In genomic region chr1:224435999-224436398, GRCh38 we compare ENCODE assay signal across 7 cellular contexts. TPM values are rescaled to one million over a fixed set of nuclear protein-coding genes. Genes with fewer than 3 reads are reported as not detected.
DNase-seq lines count a peak whose midpoint lies in the region; ATAC-seq and TF ChIP-seq lines count a peak whose summit lies in the region.

No MANE protein-coding gene starts in this region.

- TF ChIP-seq POLR2A in HCT116 (IDR thresholded peaks at IDR 0.05; ENCODE audit: borderline replicate concordance, extremely low read depth, insufficient read depth, insufficient read length), result no peak

- no peaks in the 10 kb centered on the region for H3K9me2 ChIP-seq in HCT116 (ENCODE audit: insufficient read depth)

- H3K4me3 ChIP-seq in HCT116 (replicated peaks in 1 of 2; ENCODE audit: low read depth in 1 of 2, low read length in 2 of 2), result peak overlapping the region; percentile 87 to 93
- peak overlapping the region; percentile 57 for H3K4me3 ChIP-seq in RWPE2 (ENCODE audit: severe bottlenecking)
- H3K4me3 ChIP-seq in skin epidermis, result peak overlapping the region in 3 of 7 experiments; percentile 84 to 87 (median 85)
- no peak overlapping the region for H3K4me3 ChIP-seq in HAP-1

- BruUV-seq in HCT116 (replicated peaks; lab: Mats Ljungman, UMichigan), result no TSS peak

- DNase-seq in HCT116 (ENCODE audit: low read depth, low spot score) (no peak), RWPE2 (ENCODE audit: low spot score) (no peak), HAP-1 (ENCODE audit: low spot score in 2 of 2) (no peak)
- DNase-seq in activated CD4-positive, CD25-positive, alpha-beta regulatory T cell (lab: John Stamatoyannopoulos, UW), result no peak
- no peak for DNase-seq in effector CD8-positive, alpha-beta T cell (lab: John Stamatoyannopoulos, UW)

- intact Hi-C loops in HCT116 (cut with micrococcal nuclease), result loop anchor here (10.0 kb wide), 1 partner anchor 489 kb away; the partner anchor contains the start of gene DNAH14

- RAD21 ChIA-PET in HCT116 (lab: Charles Lee; ENCODE audit: low non-redundant PET in 1 of 2, low total read pairs in 2 of 2, uncharacterized antibody in 2 of 2, unreplicated experiment in 2 of 2), result interaction anchor here in 1 of 2 experiments (0.6 kb wide), 1 partner anchor 59 kb away, joined by 3 read pairs; no protein-coding TSS in a partner anchor

- no peaks in the 10 kb centered on the region for H3K27me3 ChIP-seq in HCT116 (ENCODE audit: insufficient read depth, low read length)
- H3K27me3 ChIP-seq in RWPE2 (ENCODE audit: insufficient read depth, poor library complexity, severe bottlenecking), result no peaks in the 10 kb centered on the region
- H3K27me3 ChIP-seq in HAP-1 (ENCODE audit: low read depth), result no peaks in the 10 kb centered on the region

- no peak overlapping the region for H2AFZ ChIP-seq in HCT116 (ENCODE audit: low read depth, low read length, poor library complexity, severe bottlenecking)

- H3K9me3 ChIP-seq in HCT116 (ENCODE audit: control insufficient read depth in 1 of 2, insufficient read depth in 1 of 2, low read depth in 1 of 2, low read length in 2 of 2) (no peaks in the 10 kb centered on the region), RWPE2 (ENCODE audit: severe bottlenecking) (no peaks in the 10 kb centered on the region), HAP-1 (no peaks in the 10 kb centered on the region)

- peaks cover 3% of the 10 kb centered on the region; the same call in 1 of the 2 replicates for H4K20me1 ChIP-seq in HCT116 (ENCODE audit: insufficient read depth)

- ATAC-seq in HCT116, result no peak
- ATAC-seq in RWPE2 (ENCODE audit: low read depth), result peak; percentile 40; the same call in 1 of the 3 replicates
- peak; percentile 87 for ATAC-seq in esophagus mucosa

- H3K9ac ChIP-seq in HCT116 (ENCODE audit: low read length), result peak overlapping the region; percentile 83

- H3K36me3 ChIP-seq in HCT116 (ENCODE audit: control insufficient read depth in 1 of 2, insufficient read depth in 2 of 2, low read length in 2 of 2) (peaks cover 4 to 7% of the 10 kb centered on the region in 2 experiments; a peak in 2 of 4 replicates), RWPE2 (ENCODE audit: low read depth) (peaks cover 10% of the 10 kb centered on the region), HAP-1 (replicated peaks) (peaks cover 12% of the 10 kb centered on the region)

- in situ Hi-C loops in HAP-1 (cut with MboI; ENCODE audit: low sequenced_read_pairs), result no loop called here

- H3K27ac ChIP-seq in HCT116 (ENCODE audit: low read depth, low read length), result no peak overlapping the region; the same call in 1 of the 2 replicates
- peak overlapping the region; percentile 62 for H3K27ac ChIP-seq in RWPE2 (ENCODE audit: poor library complexity, severe bottlenecking)
- peak overlapping the region in 17 of 21 experiments; percentile 4 to 99 (median 94) for H3K27ac ChIP-seq in skin epidermis

- H3K4me1 ChIP-seq in HCT116 (ENCODE audit: control insufficient read depth in 1 of 2, insufficient read depth in 2 of 2, low read length in 2 of 2) (peaks cover 14 to 26% of the 10 kb centered on the region in 2 experiments; a peak in 3 of 4 replicates), RWPE2 (ENCODE audit: insufficient read depth, poor library complexity, severe bottlenecking) (peaks cover 9% of the 10 kb centered on the region), HAP-1 (peaks cover 21% of the 10 kb centered on the region)

- TF ChIP-seq CTCF in HCT116 (IDR thresholded peaks at IDR 0.05 in 2 of 3, conservative IDR thresholded peaks at IDR 0.05 in 1 of 3; ENCODE audit: borderline replicate concordance in 1 of 3, insufficient read depth in 1 of 3, low read depth in 2 of 3, low read length in 2 of 3), result no peak
- no peak for TF ChIP-seq CTCF in RWPE2 (IDR thresholded peaks at IDR 0.05; ENCODE audit: poor library complexity, severe bottlenecking)

- H3K4me2 ChIP-seq in HCT116 (ENCODE audit: low read length), result peak overlapping the region; percentile 82

- TF ChIP-seq RAD21 in HCT116 (IDR thresholded peaks at IDR 0.05; ENCODE audit: low read depth), result no peak

- CTCF ChIA-PET in HCT116 (lab: Charles Lee), result no interaction called here

- H3K79me2 ChIP-seq in HCT116 (ENCODE audit: insufficient read depth, low read length), result peaks cover 47% of the 10 kb centered on the region

- POLR2A ChIA-PET in HCT116 (lab: Charles Lee), result no interaction called here

TF ChIP-seq in HCT116, 20 proteins besides CTCF, POLR2A, EP300 and RAD21:
- TF ChIP-seq SP1 (IDR thresholded peaks at IDR 0.05; ENCODE audit: low read depth), result 0 out of 2 replicates have a peak, but pooled peaks have one; percentile 12
- TF ChIP-seq FOSL1 (IDR thresholded peaks at IDR 0.05; ENCODE audit: low read depth), result no peak; the same call in 1 of the 2 replicates
- 0 out of 2 replicates have a peak, but pooled peaks have one; percentile 9 for TF ChIP-seq SIN3A (IDR thresholded peaks at IDR 0.05; ENCODE audit: low read depth)
- no peak for TF ChIP-seq SRF (IDR thresholded peaks at IDR 0.05; ENCODE audit: low read depth)
TF ChIP-seq in HCT116: peak in this region for 2.

RNA-seq across cellular contexts. Expression of gene WDR26, which starts 1.4 kb away (rescaled TPM):
- total RNA-seq in HCT116 (2021; ENCODE audit: unreplicated experiment) (57.2 TPM), esophagus mucosa (52.9 TPM)
- polyA plus RNA-seq in HCT116 (2012), result 39.7 and 45.1 TPM in 2 replicates
